ENCODE assay signal across 15 cellular contexts in genomic region chr7:92747041-92747835, GRCh38.
DNase-seq lines count a peak whose midpoint lies in the region; ATAC-seq, FAIRE-seq and TF ChIP-seq lines count a peak whose summit lies in the region.
"Had no signal": no experiment of that assay in that cellular context is flagged by ENCODE, and none has a peak within 500 bp of the region (broad histone marks: within the 10 kb centered on the region; RNA-seq: fewer than 3 reads in every experiment).

No MANE protein-coding gene starts in this region.

- no peak overlapping the region for H3K9ac ChIP-seq in HepG2 (ENCODE audit: insufficient read depth, low read depth, low read length)
- 0 out of 2 replicates have a peak overlapping the region, but pooled peaks have one; percentile 9 for H3K9ac ChIP-seq in PC-3 (ENCODE audit: low read length)
- H3K9ac ChIP-seq in smooth muscle cell (ENCODE audit: low read depth), result peak overlapping the region; percentile 19

- H3F3A ChIP-seq in PC-3 (ENCODE audit: low read length, unreplicated experiment), result no peaks in the 10 kb centered on the region
- H3F3A ChIP-seq in smooth muscle cell (ENCODE audit: low read depth), result peaks cover 5% of the 10 kb centered on the region

- H3K36me3 ChIP-seq in HepG2 (replicated peaks in 1 of 2; ENCODE audit: control insufficient read depth in 1 of 2, insufficient read depth in 2 of 2, low read length in 2 of 2) (peaks cover 1 to 17% of the 10 kb centered on the region in 2 experiments), right lobe of liver (no peaks in the 10 kb centered on the region), PC-3 (ENCODE audit: low read depth, low read length) (peaks cover 8% of the 10 kb centered on the region; the same call in 1 of the 2 replicates), smooth muscle cell (ENCODE audit: low read depth) (no peaks in the 10 kb centered on the region)

- peak overlapping the region; percentile 89 for H3K27ac Mint-ChIP-seq in chondrocyte (ENCODE audit: unreplicated experiment)
- H3K27ac Mint-ChIP-seq: progenitor cell of endocrine pancreas had no signal

- H3K79me2 ChIP-seq in HepG2 (ENCODE audit: insufficient read depth, low read length), result peaks cover 94% of the 10 kb centered on the region
- H3K79me2 ChIP-seq in PC-3 (ENCODE audit: low read length), result peaks cover 56% of the 10 kb centered on the region
- peaks cover 90% of the 10 kb centered on the region for H3K79me2 ChIP-seq in smooth muscle cell (ENCODE audit: low read depth)

- no peak for DNase-seq in HepG2 (ENCODE audit: low spot score)
- no peak for DNase-seq in right lobe of liver
- DNase-seq in PC-3, result peak; percentile 48
- no peak for DNase-seq in chondrocyte (ENCODE audit: low spot score)
- DNase-seq in smooth muscle cell (lab: John Stamatoyannopoulos, UW; ENCODE audit: unreplicated experiment), result no peak
- DNase-seq in foreskin fibroblast, result no peak
- no peak for DNase-seq in ureter (ENCODE audit: low spot score)
- DNase-seq: amniotic stem cell, dermis blood vessel endothelial cell, mucosa of descending colon, NCI-H1436 treated with DMSO at 0.1 percent for 48 hours, NCI-H748 treated with DMSO at 0.1 percent for 48 hours had no signal

- H3K27me3 Mint-ChIP-seq in chondrocyte (ENCODE audit: low read depth), result no peaks in the 10 kb centered on the region
- H3K27me3 Mint-ChIP-seq: progenitor cell of endocrine pancreas had no signal

- no peak overlapping the region for H3K4me2 ChIP-seq in HepG2 (ENCODE audit: low read depth, low read length)
- H3K4me2 ChIP-seq in PC-3 (ENCODE audit: low read length), result peak overlapping the region; percentile 58
- peak overlapping the region; percentile 49 for H3K4me2 ChIP-seq in smooth muscle cell

- H3K27ac ChIP-seq in HepG2 (ENCODE audit: extremely low read length, insufficient read depth, low read length) (no peak overlapping the region), right lobe of liver (no peak overlapping the region), PC-3 (ENCODE audit: low read length) (peak overlapping the region; percentile 60), smooth muscle cell (ENCODE audit: low read depth) (peak overlapping the region; percentile 79)

- BruUV-seq in HepG2 (replicated peaks; lab: Mats Ljungman, UMichigan) (no TSS peak), PC-3 (replicated peaks; lab: Mats Ljungman, UMichigan) (no TSS peak)

- H2AFZ ChIP-seq in HepG2 (ENCODE audit: low read length) (no peak overlapping the region), PC-3 (ENCODE audit: low read length) (peak overlapping the region; percentile 10; the same call in 1 of the 2 replicates), smooth muscle cell (ENCODE audit: low read depth) (no peak overlapping the region)

- CTCF ChIA-PET in HepG2 (lab: Yijun Ruan, JAX; ENCODE audit: low intra/inter-chr PET ratio, low total read pairs) (no interaction called here), PC-3 (lab: Charles Lee) (no interaction called here)

- TF ChIP-seq EP300 in HepG2 (IDR thresholded peaks at IDR 0.05; ENCODE audit: low read depth in 2 of 2, low read length in 2 of 2), result no peak
- no peak for TF ChIP-seq EP300 in HepG2 (CRISPR knock-in tag; IDR thresholded peaks at IDR 0.05; ENCODE audit: borderline replicate concordance)

- H3K9me2 ChIP-seq in PC-3 (replicated peaks; ENCODE audit: low read length), result no peaks in the 10 kb centered on the region

- H3K4me3 ChIP-seq in HepG2 (replicated peaks in 1 of 3; ENCODE audit: insufficient read depth in 1 of 3, low read depth in 2 of 3, low read length in 3 of 3), result no peak overlapping the region
- H3K4me3 ChIP-seq in right lobe of liver, result no peak overlapping the region
- no peak overlapping the region for H3K4me3 ChIP-seq in PC-3 (ENCODE audit: low read length)
- no peak overlapping the region for H3K4me3 ChIP-seq in smooth muscle cell
- no peak overlapping the region for H3K4me3 ChIP-seq in foreskin fibroblast (ENCODE audit: low read depth in 1 of 2, low read length in 2 of 2)
- H3K4me3 ChIP-seq: mucosa of descending colon had no signal

- TF ChIP-seq CTCF in HepG2 (CRISPR knock-in tag; IDR thresholded peaks at IDR 0.05) (no peak), right lobe of liver (IDR thresholded peaks at IDR 0.05) (no peak), PC-3 (conservative IDR thresholded peaks at IDR 0.05; ENCODE audit: low read depth, low read length) (no peak), chondrocyte (IDR thresholded peaks at IDR 0.05) (no peak), smooth muscle cell (IDR thresholded peaks at IDR 0.05; ENCODE audit: borderline replicate concordance, insufficient read depth, poor library complexity, severe bottlenecking) (no peak), foreskin fibroblast (IDR thresholded peaks at IDR 0.05; ENCODE audit: low read depth, low read length) (no peak)

- in situ Hi-C loops in HepG2 (cut with HindIII; ENCODE audit: extremely low pct_ligation_motif_present, low pct_unique_long_range_greater_than_20kb), result no loop called here

- no peaks in the 10 kb centered on the region; the same call in 1 of the 2 replicates for H4K20me1 ChIP-seq in HepG2 (ENCODE audit: insufficient read depth, low read length)
- H4K20me1 ChIP-seq in PC-3 (ENCODE audit: low read length), result no peaks in the 10 kb centered on the region
- H4K20me1 ChIP-seq in smooth muscle cell (ENCODE audit: low read depth), result peaks cover 54% of the 10 kb centered on the region

- POLR2A ChIA-PET in HepG2 (lab: Yijun Ruan, JAX) (no interaction called here), PC-3 (lab: Charles Lee; ENCODE audit: unreplicated experiment) (interaction anchor here (0.8 kb wide), 1 partner anchor 147 kb away, joined by 4 read pairs; no protein-coding TSS in a partner anchor)

- TF ChIP-seq RAD21 in HepG2 (CRISPR knock-in tag; IDR thresholded peaks at IDR 0.05), result no peak

- FAIRE-seq in HepG2 (lab: Jason Lieb, UNC), result no peak
- FAIRE-seq: HTR-8/SVneo had no signal

- WGBS in HepG2 (ENCODE audit: low lambda C conversion rate), result 97% methylated on average over 3 of the region's 3 CpGs
- 74% methylated on average over 3 of the region's 3 CpGs for WGBS in right lobe of liver (ENCODE audit: insufficient coverage, low coverage, low lambda C conversion rate, missing lambda C conversion rate)
- 53% methylated on average over 3 of the region's 3 CpGs for WGBS in smooth muscle cell (ENCODE audit: low lambda C conversion rate)

- H3K9me3 ChIP-seq in HepG2 (ENCODE audit: low read length), result no peaks in the 10 kb centered on the region
- H3K9me3 ChIP-seq in right lobe of liver, result no peaks in the 10 kb centered on the region
- H3K9me3 ChIP-seq in PC-3 (ENCODE audit: low read length), result no peaks in the 10 kb centered on the region
- H3K9me3 ChIP-seq in smooth muscle cell (replicated peaks; ENCODE audit: low read depth), result no peaks in the 10 kb centered on the region
- H3K9me3 ChIP-seq: mucosa of descending colon had no signal

- no peak overlapping the region for H3K4me3 Mint-ChIP-seq in chondrocyte (ENCODE audit: unreplicated experiment)

- intact Hi-C loops in HepG2 (cut with micrococcal nuclease; ENCODE audit: unreplicated experiment) (no loop called here), right lobe of liver (cut with DNase I) (no loop called here), PC-3 (cut with micrococcal nuclease) (no loop called here)

- TF ChIP-seq POLR2A in HepG2 (IDR thresholded peaks at IDR 0.05; ENCODE audit: insufficient read depth in 1 of 2, low read depth in 2 of 2, low read length in 2 of 2) (no peak), right lobe of liver (IDR thresholded peaks at IDR 0.05) (no peak)

- H3K4me1 ChIP-seq in HepG2 (ENCODE audit: insufficient read depth, low read length) (peaks cover 55% of the 10 kb centered on the region), right lobe of liver (peaks cover 0 to 22% (median 3%) of the 10 kb centered on the region in 4 donors), PC-3 (ENCODE audit: insufficient read depth, low read length) (peaks cover 44% of the 10 kb centered on the region), smooth muscle cell (ENCODE audit: low read depth) (peaks cover 13% of the 10 kb centered on the region)

- no peak for ATAC-seq in HepG2
- no peak for ATAC-seq in right lobe of liver
- no peak for ATAC-seq in PC-3
- no peak for ATAC-seq in HG03469 (IDR thresholded peaks at IDR 0.05; ENCODE audit: unreplicated experiment)
- ATAC-seq: mucosa of descending colon had no signal

- peaks cover 81% of the 10 kb centered on the region for H3K4me1 Mint-ChIP-seq in chondrocyte (ENCODE audit: low read depth)

- H3K36me3 Mint-ChIP-seq in chondrocyte (ENCODE audit: low read depth), result peaks cover 10% of the 10 kb centered on the region

- no peaks in the 10 kb centered on the region for H3K27me3 ChIP-seq in HepG2 (ENCODE audit: control insufficient read depth in 1 of 2, insufficient read depth in 2 of 2, low read length in 2 of 2)
- no peaks in the 10 kb centered on the region for H3K27me3 ChIP-seq in right lobe of liver
- no peaks in the 10 kb centered on the region for H3K27me3 ChIP-seq in PC-3 (ENCODE audit: low read length)
- no peaks in the 10 kb centered on the region for H3K27me3 ChIP-seq in smooth muscle cell (ENCODE audit: low read depth)

- H3K9me3 Mint-ChIP-seq in chondrocyte (ENCODE audit: low read depth), result peaks cover 14% of the 10 kb centered on the region

TF ChIP-seq in HepG2, 621 proteins besides CTCF, POLR2A, EP300 and RAD21:
- no peak for TF ChIP-seq MXD1 (CRISPR knock-in tag; IDR thresholded peaks at IDR 0.05)
- TF ChIP-seq RBM22 (optimal IDR thresholded peaks at IDR 0.05; ENCODE audit: low read length), result peak; percentile 25

Comparison
In these comparisons a context has a peak if more than half of its experiments do, and no peak if none do; other contexts are left out.
1. H3K27ac ChIP-seq: peak in PC-3 (single experiment) and smooth muscle cell (single experiment); none in HepG2 (single experiment) and right lobe of liver (0 of 3).